Comparison of ENCODE assay signal across 12 cellular contexts in genomic region chr6:152750694-152751093, GRCh38. TPM values are rescaled to one million over a fixed set of nuclear protein-coding genes. Genes with fewer than 3 reads are reported as not detected.
DNase-seq lines count a peak whose midpoint lies in the region; ATAC-seq and TF ChIP-seq lines count a peak whose summit lies in the region.
"Had no signal": no experiment of that assay in that cellular context is flagged by ENCODE, and none has a peak within 500 bp of the region (broad histone marks: within the 10 kb centered on the region; RNA-seq: fewer than 3 reads in every experiment).

Gene VIP, plus strand, starts transcription at chr6:152750797. Its CDS starts 1,381 bp downstream, at chr6:152752178.

- H3K36me3 Mint-ChIP-seq in activated CD4-positive, alpha-beta T cell treated with anti-CD3 and anti-CD28 coated beads, Interleukin-2, amount 10 ng/mL, durations not matched to agents 7 days and 5 days (ENCODE audit: low read depth): no peaks in the 10 kb centered on the region
- no peaks in the 10 kb centered on the region for H3K36me3 Mint-ChIP-seq in activated naive CD4-positive, alpha-beta T cell treated with anti-CD3 and anti-CD28 coated beads, Interleukin-2, amount 50 U/mL, for 72 hours

- CTCF ChIA-PET in activated CD4-positive, alpha-beta T cell treated with anti-CD3 and anti-CD28 coated beads, Interleukin-2, amount 10 ng/mL, durations not matched to agents 7 days and 5 days (lab: Charles Lee): no interaction called here

- DNase-seq in activated CD4-positive, alpha-beta T cell treated with anti-CD3 and anti-CD28 coated beads, Interleukin-2, amount 10 ng/mL, durations not matched to agents 7 days and 5 days: peak; percentile 9
- DNase-seq in activated CD4-positive, alpha-beta T cell treated with anti-CD3 and anti-CD28 coated beads, Interleukin-2, amount 50 U/mL, for 48 hours: no peak
- DNase-seq in foreskin keratinocyte (peak; percentile 13 to 42), nucleus accumbens (lab: John Stamatoyannopoulos, UW) (no peak)
- DNase-seq in activated naive CD4-positive, alpha-beta T cell treated with anti-CD3 and anti-CD28 coated beads, Interleukin-2, amount 50 U/mL, for 72 hours (ENCODE audit: low spot score in 2 of 2): no peak
- DNase-seq: activated CD4-positive, CD25-positive, alpha-beta regulatory T cell treated with anti-CD3 and anti-CD28 coated beads, Interleukin-2, amount 50 U/mL, for 72 hours; aorta; left colon; stimulated activated CD4-positive, alpha-beta T cell treated with anti-CD3 and anti-CD28 coated beads, Interleukin-15, amount 100 ng/mL, for 24 hours had no signal

- H3K4me1 ChIP-seq in foreskin keratinocyte: no peaks in the 10 kb centered on the region

- H3K27ac Mint-ChIP-seq in activated CD4-positive, alpha-beta T cell treated with anti-CD3 and anti-CD28 coated beads, Interleukin-2, amount 10 ng/mL, durations not matched to agents 7 days and 5 days: no peak within 1 kb of the TSS
- H3K27ac Mint-ChIP-seq in activated naive CD4-positive, alpha-beta T cell treated with anti-CD3 and anti-CD28 coated beads, Interleukin-2, amount 50 U/mL, for 72 hours: no peak within 1 kb of the TSS

- POLR2A ChIA-PET in activated CD4-positive, alpha-beta T cell treated with anti-CD3 and anti-CD28 coated beads, Interleukin-2, amount 10 ng/mL, durations not matched to agents 7 days and 5 days (lab: Charles Lee): no interaction called here

- no peak for TF ChIP-seq CTCF in foreskin keratinocyte (conservative IDR thresholded peaks at IDR 0.05)

- no peaks in the 10 kb centered on the region for H3K9me3 Mint-ChIP-seq in activated CD4-positive, alpha-beta T cell treated with anti-CD3 and anti-CD28 coated beads, Interleukin-2, amount 10 ng/mL, durations not matched to agents 7 days and 5 days
- H3K9me3 Mint-ChIP-seq in activated naive CD4-positive, alpha-beta T cell treated with anti-CD3 and anti-CD28 coated beads, Interleukin-2, amount 50 U/mL, for 72 hours: no peaks in the 10 kb centered on the region

- H3K27ac ChIP-seq in foreskin keratinocyte: no peak within 1 kb of the TSS

- H3K27me3 Mint-ChIP-seq in activated CD4-positive, alpha-beta T cell treated with anti-CD3 and anti-CD28 coated beads, Interleukin-2, amount 10 ng/mL, durations not matched to agents 7 days and 5 days: no peaks in the 10 kb centered on the region

- no peaks in the 10 kb centered on the region for H3K27me3 ChIP-seq in foreskin keratinocyte

- H3K4me1 Mint-ChIP-seq in activated CD4-positive, alpha-beta T cell treated with anti-CD3 and anti-CD28 coated beads, Interleukin-2, amount 10 ng/mL, durations not matched to agents 7 days and 5 days: no peaks in the 10 kb centered on the region

- ATAC-seq in SK-N-SH treated with all-trans-retinoic acid at 6 μM for 48 hours: peak; percentile 83
- peak; percentile 76 for ATAC-seq in foreskin keratinocyte
- ATAC-seq in activated naive CD4-positive, alpha-beta T cell treated with anti-CD3 and anti-CD28 coated beads, Interleukin-2, amount 50 U/mL, for 72 hours: no peak
- no peak for ATAC-seq in GM19035 (IDR thresholded peaks at IDR 0.05; ENCODE audit: unreplicated experiment)
- no peak for ATAC-seq in HG02678 (IDR thresholded peaks at IDR 0.05; ENCODE audit: unreplicated experiment)
- ATAC-seq: left colon had no signal

- H3K4me3 Mint-ChIP-seq in activated CD4-positive, alpha-beta T cell treated with anti-CD3 and anti-CD28 coated beads, Interleukin-2, amount 10 ng/mL, durations not matched to agents 7 days and 5 days: no peak within 1 kb of the TSS

TF ChIP-seq in SK-N-SH treated with all-trans-retinoic acid at 6 μM for 48 hours, 23 proteins besides CTCF, POLR2A, EP300 and RAD21 (continues in another document):
- TF ChIP-seq ZFP3 (CRISPR knock-in tag; IDR thresholded peaks at IDR 0.05) (peak; percentile 59), ARNTL (CRISPR knock-in tag; IDR thresholded peaks at IDR 0.05; ENCODE audit: borderline replicate concordance, low read depth) (no peak), SNAI2 (CRISPR knock-in tag; IDR thresholded peaks at IDR 0.05) (0 out of 2 replicates have a peak, but pooled peaks have one; percentile 23), ZNF8 (CRISPR knock-in tag; IDR thresholded peaks at IDR 0.05) (no peak), CSRNP3 (CRISPR knock-in tag; IDR thresholded peaks at IDR 0.05) (no peak), ZC3H10 (CRISPR knock-in tag; IDR thresholded peaks at IDR 0.05) (no peak), POU6F1 (CRISPR knock-in tag; IDR thresholded peaks at IDR 0.05; ENCODE audit: borderline replicate concordance, low read depth) (no peak), ISL1 (CRISPR knock-in tag; IDR thresholded peaks at IDR 0.05) (no peak), OSR1 (CRISPR knock-in tag; IDR thresholded peaks at IDR 0.05) (no peak), TCF4 (CRISPR knock-in tag; IDR thresholded peaks at IDR 0.05; ENCODE audit: borderline replicate concordance) (no peak), ZNF565 (CRISPR knock-in tag; conservative IDR thresholded peaks at IDR 0.05; ENCODE audit: low read depth) (no peak), TSHZ2 (CRISPR knock-in tag; IDR thresholded peaks at IDR 0.05) (0 out of 2 replicates have a peak, but pooled peaks have one; percentile 37), PATZ1 (CRISPR knock-in tag; IDR thresholded peaks at IDR 0.05; ENCODE audit: borderline replicate concordance) (no peak), RARB (CRISPR knock-in tag; IDR thresholded peaks at IDR 0.05) (no peak), ESRRG (CRISPR knock-in tag; IDR thresholded peaks at IDR 0.05) (no peak)

RNA-seq across cellular contexts. Expression of gene VIP, which starts in this region (rescaled TPM):
- not detected for total RNA-seq in activated CD4-positive, alpha-beta T cell treated with anti-CD3 and anti-CD28 coated beads, Interleukin-2, amount 10 ng/mL, durations not matched to agents 7 days and 5 days
- not detected in 2 replicates for total RNA-seq in foreskin keratinocyte
- polyA plus RNA-seq in foreskin keratinocyte: not detected in 2 replicates
- not detected for total RNA-seq in activated naive CD4-positive, alpha-beta T cell treated with anti-CD3 and anti-CD28 coated beads, Interleukin-2, amount 50 U/mL, for 72 hours

Comparison
In these comparisons a context has a peak if more than half of its experiments do, and no peak if none do; other contexts are left out.
1. Peak in DNase-seq in activated CD4-positive, alpha-beta T cell treated with anti-CD3 and anti-CD28 coated beads, Interleukin-2, amount 10 ng/mL, durations not matched to agents 7 days and 5 days; RNA of the gene not detected or under 1 TPM.
2. Peak in DNase-seq and ATAC-seq in foreskin keratinocyte; RNA of the gene not detected or under 1 TPM.